In genomic region chr6:8627085-8627861, GRCh38 we compare ENCODE assay signal across 1 cellular context.
TF ChIP-seq lines count a peak whose summit lies in the region.

No MANE protein-coding gene starts in this region.

TF ChIP-seq in HepG2, 621 proteins besides CTCF, POLR2A, EP300 and RAD21 (continued from another document):
- no peak for TF ChIP-seq THAP9 (CRISPR knock-in tag; IDR thresholded peaks at IDR 0.05; ENCODE audit: borderline replicate concordance)
- TF ChIP-seq KDM5A (IDR thresholded peaks at IDR 0.05; ENCODE audit: borderline replicate concordance, low read length): no peak
- TF ChIP-seq ZNF839 (CRISPR knock-in tag; IDR thresholded peaks at IDR 0.05; ENCODE audit: borderline replicate concordance): no peak
- no peak for TF ChIP-seq ZSCAN31 (CRISPR knock-in tag; IDR thresholded peaks at IDR 0.05; ENCODE audit: low read depth)
- TF ChIP-seq PCBP1 (IDR thresholded peaks at IDR 0.05; ENCODE audit: borderline replicate concordance, low read depth, low read length): no peak
